Comparison of ENCODE assay signal across 24 cellular contexts in genomic region chr5:111743993-111744392, GRCh38. TPM values are rescaled to one million over a fixed set of nuclear protein-coding genes. Genes with fewer than 3 reads are reported as not detected.
DNase-seq lines count a peak whose midpoint lies in the region; ATAC-seq and TF ChIP-seq lines count a peak whose summit lies in the region.
"Had no signal": no experiment of that assay in that cellular context is flagged by ENCODE, and none has a peak within 500 bp of the region (broad histone marks: within the 10 kb centered on the region; RNA-seq: fewer than 3 reads in every experiment).

No MANE protein-coding gene starts in this region.

- CTCF ChIA-PET in WTC11 (lab: Charles Lee) = interaction anchor here (1.0 kb wide), 1 partner anchor 213 kb away, joined by 3 read pairs; no protein-coding TSS in a partner anchor

- POLR2A ChIA-PET in WTC11 (lab: Charles Lee) = no interaction called here

- H3K4me3 Mint-ChIP-seq in WTC11 = no peak overlapping the region
- H3K4me3 Mint-ChIP-seq: activated CD8-positive, alpha-beta T cell treated with anti-CD3 and anti-CD28 coated beads for 36 hours; activated naive CD8-positive, alpha-beta T cell; activated T-cell treated with anti-CD3 and anti-CD28 coated beads, Interleukin-2, amount 50 U/mL, for 4 hours had no signal

- H3K27me3 Mint-ChIP-seq in WTC11 (ENCODE audit: low read depth) = no peaks in the 10 kb centered on the region
- H3K27me3 Mint-ChIP-seq: activated CD8-positive, alpha-beta T cell treated with anti-CD3 and anti-CD28 coated beads for 36 hours; activated naive CD8-positive, alpha-beta T cell had no signal

- no peak overlapping the region for H3K9ac ChIP-seq in rectal smooth muscle tissue (ENCODE audit: low read length)
- H3K9ac ChIP-seq: BLaER1 treated with 17β-estradiol and CSF1 and Interleukin-3, amounts not matched to agents 10 nM and 100 nM had no signal

- peak overlapping the region; percentile 75 for H3K27ac Mint-ChIP-seq in WTC11
- H3K27ac Mint-ChIP-seq: activated CD8-positive, alpha-beta T cell treated with anti-CD3 and anti-CD28 coated beads for 36 hours; activated naive CD8-positive, alpha-beta T cell had no signal

- TF ChIP-seq CTCF in WTC11 (IDR thresholded peaks at IDR 0.05) = no peak
- no peak for TF ChIP-seq CTCF in fibroblast of the aortic adventitia (IDR thresholded peaks at IDR 0.05; ENCODE audit: insufficient read depth, low read length)

- no peak for ATAC-seq in WTC11
- ATAC-seq: activated CD8-positive, alpha-beta T cell treated with anti-CD3 and anti-CD28 coated beads for 36 hours; activated T-cell treated with anti-CD3 and anti-CD28 coated beads, Interleukin-2, amount 50 U/mL, for 4 hours; pancreas had no signal

- H3K27ac ChIP-seq in rectal smooth muscle tissue (ENCODE audit: low read depth, low read length) = peak overlapping the region; percentile 36
- H3K27ac ChIP-seq: BLaER1 treated with 17β-estradiol and CSF1 and Interleukin-3, amounts not matched to agents 10 nM and 100 nM; left ventricle myocardium inferior; pancreas; WERI-Rb-1 had no signal

- no peaks in the 10 kb centered on the region for H3K27me3 ChIP-seq in rectal smooth muscle tissue (ENCODE audit: control insufficient read depth, insufficient read depth, low read length)
- H3K27me3 ChIP-seq: BLaER1 treated with 17β-estradiol and CSF1 and Interleukin-3, amounts not matched to agents 10 nM and 100 nM; pancreas had no signal

- H3K36me3 Mint-ChIP-seq in WTC11 = peaks cover 6% of the 10 kb centered on the region; the same call in 1 of the 2 replicates
- H3K36me3 Mint-ChIP-seq: activated naive CD8-positive, alpha-beta T cell had no signal

- DNase-seq in G401 (ENCODE audit: low spot score) = peak; percentile 30
- DNase-seq in WTC11 (ENCODE audit: low spot score) = no peak
- DNase-seq in fibroblast of the aortic adventitia (ENCODE audit: low read depth) = peak; percentile 53
- DNase-seq in RPMI8226 = no peak
- no peak for DNase-seq in HUDEP-2 (lab: John Stamatoyannopoulos, UW; ENCODE audit: unreplicated experiment in 76 of 76)
- DNase-seq in activated effector memory CD4-positive, alpha-beta T cell treated with anti-CD3 and anti-CD28 coated beads, Interleukin-2, amount 50 U/mL, for 16 hours = no peak
- no peak for DNase-seq in kidney tubule cell (ENCODE audit: low spot score)
- DNase-seq: activated CD8-positive, alpha-beta T cell treated with anti-CD3 and anti-CD28 coated beads for 36 hours; activated T-cell treated with anti-CD3 and anti-CD28 coated beads, Interleukin-2, amount 50 U/mL, for 4 hours; DMS 273 treated with DMSO at 0.1 percent for 48 hours; effector CD8-positive, alpha-beta T cell; H7; left ventricle myocardium inferior; NCI-H1436 treated with DMSO at 0.1 percent for 48 hours; pancreas; small intestine; stimulated activated CD4-positive, alpha-beta T cell treated with anti-CD3 and anti-CD28 coated beads, Interleukin-4, amount 100 ng/mL, for 4 hours; stimulated activated CD8-positive, alpha-beta memory T cell treated with anti-CD3 and anti-CD28 coated beads, Interleukin-4, amount 100 ng/mL, for 48 hours; substantia nigra; T-helper 1 cell; WERI-Rb-1 had no signal

- in situ Hi-C loops in G401 (cut with HindIII; ENCODE audit: low sequenced_read_pairs) = no loop called here

- H3K4me3 ChIP-seq in fibroblast of the aortic adventitia (ENCODE audit: low read depth, low read length) (no peak overlapping the region), rectal smooth muscle tissue (ENCODE audit: low read length) (no peak overlapping the region)
- H3K4me3 ChIP-seq: BLaER1 treated with 17β-estradiol and CSF1 and Interleukin-3, amounts not matched to agents 10 nM and 100 nM; left ventricle myocardium inferior; pancreas had no signal

- H3K4me1 Mint-ChIP-seq in WTC11 = peaks cover 90% of the 10 kb centered on the region

- H3K9me3 Mint-ChIP-seq in WTC11 = no peaks in the 10 kb centered on the region
- H3K9me3 Mint-ChIP-seq: activated CD8-positive, alpha-beta T cell treated with anti-CD3 and anti-CD28 coated beads for 36 hours; activated T-cell treated with anti-CD3 and anti-CD28 coated beads, Interleukin-2, amount 50 U/mL, for 4 hours had no signal

- H3K36me3 ChIP-seq in rectal smooth muscle tissue (ENCODE audit: control insufficient read depth, insufficient read depth, low read length) = no peaks in the 10 kb centered on the region
- H3K36me3 ChIP-seq: left ventricle myocardium inferior, pancreas had no signal

- peaks cover 23% of the 10 kb centered on the region for H3K4me1 ChIP-seq in rectal smooth muscle tissue (ENCODE audit: control insufficient read depth, insufficient read depth, low read length)

TF ChIP-seq in WTC11, 78 proteins besides CTCF, POLR2A, EP300 and RAD21 (continues in another document):
- TF ChIP-seq TEAD1 (CRISPR knock-in tag; IDR thresholded peaks at IDR 0.05) = no peak
- TF ChIP-seq STAT6 (CRISPR knock-in tag; conservative IDR thresholded peaks at IDR 0.05; ENCODE audit: low read depth) = no peak
- no peak for TF ChIP-seq TEAD4 (CRISPR knock-in tag; IDR thresholded peaks at IDR 0.05)
- no peak for TF ChIP-seq RELA (CRISPR knock-in tag; IDR thresholded peaks at IDR 0.05; ENCODE audit: borderline replicate concordance)
- no peak for TF ChIP-seq ZNF317 (CRISPR knock-in tag; IDR thresholded peaks at IDR 0.05; ENCODE audit: borderline replicate concordance, low read depth)
- TF ChIP-seq ZNF416 (CRISPR knock-in tag; IDR thresholded peaks at IDR 0.05) = no peak
- TF ChIP-seq ATF6 (CRISPR knock-in tag; IDR thresholded peaks at IDR 0.05) = no peak
- TF ChIP-seq CBFB (CRISPR knock-in tag; IDR thresholded peaks at IDR 0.05; ENCODE audit: low read depth) = no peak
- no peak for TF ChIP-seq FOXP4 (CRISPR knock-in tag; IDR thresholded peaks at IDR 0.05)
- TF ChIP-seq, protein P1, sequence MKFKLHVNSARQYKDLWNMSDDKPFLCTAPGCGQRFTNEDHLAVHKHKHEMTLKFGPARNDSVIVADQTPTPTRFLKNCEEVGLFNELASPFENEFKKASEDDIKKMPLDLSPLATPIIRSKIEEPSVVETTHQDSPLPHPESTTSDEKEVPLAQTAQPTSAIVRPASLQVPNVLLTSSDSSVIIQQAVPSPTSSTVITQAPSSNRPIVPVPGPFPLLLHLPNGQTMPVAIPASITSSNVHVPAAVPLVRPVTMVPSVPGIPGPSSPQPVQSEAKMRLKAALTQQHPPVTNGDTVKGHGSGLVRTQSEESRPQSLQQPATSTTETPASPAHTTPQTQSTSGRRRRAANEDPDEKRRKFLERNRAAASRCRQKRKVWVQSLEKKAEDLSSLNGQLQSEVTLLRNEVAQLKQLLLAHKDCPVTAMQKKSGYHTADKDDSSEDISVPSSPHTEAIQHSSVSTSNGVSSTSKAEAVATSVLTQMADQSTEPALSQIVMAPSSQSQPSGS (CRISPR knock-in tag; IDR thresholded peaks at IDR 0.05; ENCODE audit: borderline replicate concordance, low read depth) = no peak

RNA-seq across cellular contexts. Expression of gene NREP, which starts 13.0 kb away (rescaled TPM):
- total RNA-seq in G401 (2014; rRNA removed; shearing (Covaris generic)) = 2.3 and 6.9 TPM in 2 replicates
- total RNA-seq in WTC11 (2021) = 160 to 172 TPM (median 168 TPM) in 3 replicates
- 42.0 and 102 TPM in 2 replicates for total RNA-seq in fibroblast of the aortic adventitia (ENCODE audit: low replicate concordance)

Comparison
In these comparisons a context has a peak if more than half of its experiments do, and no peak if none do; other contexts are left out.
1. DNase-seq: peak in G401 (single experiment) and fibroblast of the aortic adventitia (single experiment); none in WTC11 (single experiment), RPMI8226 (single experiment), HUDEP-2 (0 of 76), activated effector memory CD4-positive, alpha-beta T cell treated with anti-CD3 and anti-CD28 coated beads, Interleukin-2, amount 50 U/mL, for 16 hours (single experiment) and kidney tubule cell (single experiment).